In the genomic region with DNA sequence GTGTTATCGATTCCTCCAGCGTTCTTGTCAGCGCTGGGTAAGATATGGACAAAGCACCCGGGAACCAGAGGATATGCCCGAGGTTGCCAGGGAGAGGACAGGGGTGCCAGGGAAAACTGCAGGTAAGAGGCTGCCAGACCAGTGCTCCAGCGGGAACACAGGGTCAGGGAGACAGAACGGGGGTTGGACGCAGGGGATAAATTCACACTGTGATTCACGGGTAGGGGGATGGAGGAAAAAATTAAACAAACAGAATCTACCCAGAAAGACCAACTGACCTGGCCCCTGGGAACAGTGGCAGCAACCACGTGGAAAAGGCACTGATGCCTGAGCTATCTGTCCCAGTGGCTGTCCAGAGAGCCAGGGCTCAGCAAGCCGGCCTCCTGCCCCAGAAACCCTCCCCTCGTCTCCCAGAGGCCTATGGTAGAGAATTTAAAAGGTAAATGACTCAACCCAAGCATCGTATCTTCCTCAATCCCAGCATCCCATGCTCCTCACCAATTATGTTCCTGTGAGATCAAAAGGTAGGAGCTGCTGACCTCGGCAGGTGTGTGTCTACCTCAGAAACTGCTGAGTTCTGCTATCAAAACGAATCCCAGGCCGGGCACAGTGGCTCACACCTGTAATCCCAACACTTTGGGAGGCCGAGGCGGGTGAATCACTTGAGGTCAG, we compare ENCODE assay signal across 10 cellular contexts. TPM values are rescaled to one million over a fixed set of nuclear protein-coding genes. Genes with fewer than 3 reads are reported as not detected.
DNase-seq lines count a peak whose midpoint lies in the region; ATAC-seq and TF ChIP-seq lines count a peak whose summit lies in the region.
"Had no signal": no experiment of that assay in that cellular context is flagged by ENCODE, and none has a peak within 500 bp of the region (broad histone marks: within the 10 kb centered on the region; RNA-seq: fewer than 3 reads in every experiment).

No MANE protein-coding gene starts in this region.

- intact Hi-C loops in CD4-positive, alpha-beta T cell (cut with DNase I, micrococcal nuclease), result no loop called here
- intact Hi-C loops in heart right ventricle (cut with DNase I), result no loop called here

- no peak for TF ChIP-seq CTCF in CD4-positive, alpha-beta T cell (IDR thresholded peaks at IDR 0.05)
- no peak for TF ChIP-seq CTCF in WTC11 (IDR thresholded peaks at IDR 0.05)
- TF ChIP-seq CTCF in heart right ventricle (IDR thresholded peaks at IDR 0.05), result peak in 1 of 9 donors; percentile 1
- TF ChIP-seq CTCF in parathyroid adenoma (IDR thresholded peaks at IDR 0.05), result no peak

- no peaks in the 10 kb centered on the region for H3K27me3 ChIP-seq in CD4-positive, alpha-beta T cell (ENCODE audit: control insufficient read depth, insufficient read depth, low read length)
- H3K27me3 ChIP-seq in heart right ventricle, result no peaks in the 10 kb centered on the region
- H3K27me3 ChIP-seq in parathyroid adenoma (ENCODE audit: control insufficient read depth, insufficient read depth, low read length), result no peaks in the 10 kb centered on the region
- no peaks in the 10 kb centered on the region for H3K27me3 ChIP-seq in SJCRH30

- ATAC-seq in CD4-positive, alpha-beta T cell (ENCODE audit: poor library complexity), result no peak
- ATAC-seq in WTC11 (no peak; the same call in 1 of the 2 replicates), heart right ventricle (peak in 6 of 8 donors; percentile 26 to 64 (median 48))

- no peak overlapping the region for H3K9ac ChIP-seq in parathyroid adenoma

- H3K4me3 Mint-ChIP-seq in CD4-positive, alpha-beta T cell, result no peak overlapping the region
- no peak overlapping the region for H3K4me3 Mint-ChIP-seq in WTC11

- no peaks in the 10 kb centered on the region for H3K36me3 ChIP-seq in heart right ventricle
- H3K36me3 ChIP-seq in parathyroid adenoma (ENCODE audit: control insufficient read depth, insufficient read depth, low read length), result no peaks in the 10 kb centered on the region
- H3K36me3 ChIP-seq in SJCRH30, result peaks cover 2% of the 10 kb centered on the region; the same call in 1 of the 2 replicates

- peaks cover 52% of the 10 kb centered on the region for H3K79me2 ChIP-seq in parathyroid adenoma

- no peaks in the 10 kb centered on the region for H3K9me3 Mint-ChIP-seq in CD4-positive, alpha-beta T cell
- peaks cover 6% of the 10 kb centered on the region for H3K9me3 Mint-ChIP-seq in WTC11

- POLR2A ChIA-PET in CD4-positive, alpha-beta T cell (lab: Charles Lee), result interaction anchor here (0.6 kb wide), 1 partner anchor 16 kb away, joined by 3 read pairs; no protein-coding TSS in a partner anchor
- POLR2A ChIA-PET in WTC11 (lab: Charles Lee), result interaction anchor here (1.3 kb wide), 1 partner anchor 10 kb away, joined by 3 read pairs; no protein-coding TSS in a partner anchor

- H3K27ac Mint-ChIP-seq in CD4-positive, alpha-beta T cell, result peak overlapping the region; percentile 95
- peak overlapping the region; percentile 16 for H3K27ac Mint-ChIP-seq in WTC11

- H3K27ac ChIP-seq in CD4-positive, alpha-beta T cell (ENCODE audit: low read depth, low read length), result no peak overlapping the region
- peak overlapping the region in 6 of 10 donors; percentile 5 to 67 (median 28) for H3K27ac ChIP-seq in heart right ventricle
- peak overlapping the region; percentile 87 for H3K27ac ChIP-seq in parathyroid adenoma
- H3K27ac ChIP-seq in SJCRH30, result no peak overlapping the region

- no peak for DNase-seq in CD4-positive, alpha-beta T cell
- DNase-seq in WTC11 (ENCODE audit: low spot score) (no peak), heart right ventricle (no peak), NCI-H2227 treated with DMSO at 0.1 percent for 48 hours (lab: John Stamatoyannopoulos, UW) (no peak), SJCRH30 (no peak), NCI-H2227 (lab: John Stamatoyannopoulos, UW; ENCODE audit: unreplicated experiment) (no peak), GM19240 (ENCODE audit: insufficient read length, low spot score) (no peak)
- DNase-seq: activated CD4-positive, alpha-beta T cell treated with anti-CD3 and anti-CD28 coated beads for 48 hours; NCI-H446 treated with DMSO at 0.1 percent for 48 hours had no signal

- no peaks in the 10 kb centered on the region for H3K9me3 ChIP-seq in CD4-positive, alpha-beta T cell (ENCODE audit: control insufficient read depth, low read length)
- H3K9me3 ChIP-seq in heart right ventricle, result no peaks in the 10 kb centered on the region
- H3K9me3 ChIP-seq in parathyroid adenoma (ENCODE audit: control insufficient read depth, low read length), result no peaks in the 10 kb centered on the region
- H3K9me3 ChIP-seq in SJCRH30 (replicated peaks), result no peaks in the 10 kb centered on the region

- H3K4me2 ChIP-seq in parathyroid adenoma (ENCODE audit: low read length), result peak overlapping the region; percentile 45

- peak overlapping the region in 7 of 10 donors; percentile 15 to 29 (median 23) for H3K4me3 ChIP-seq in heart right ventricle
- peak overlapping the region; percentile 29 for H3K4me3 ChIP-seq in parathyroid adenoma (ENCODE audit: low read depth, low read length)
- no peak overlapping the region for H3K4me3 ChIP-seq in SJCRH30

- peaks cover 17% of the 10 kb centered on the region for H3K36me3 Mint-ChIP-seq in CD4-positive, alpha-beta T cell (ENCODE audit: low read depth)
- H3K36me3 Mint-ChIP-seq in WTC11, result peaks cover 12% of the 10 kb centered on the region

- H3K4me1 ChIP-seq in heart right ventricle (peaks cover 26 to 92% (median 70%) of the 10 kb centered on the region in 9 donors), parathyroid adenoma (peaks cover 25% of the 10 kb centered on the region), SJCRH30 (no peaks in the 10 kb centered on the region)

- peak overlapping the region; percentile 13 for H2AFZ ChIP-seq in parathyroid adenoma

- peaks cover 84% of the 10 kb centered on the region for H3K4me1 Mint-ChIP-seq in CD4-positive, alpha-beta T cell (ENCODE audit: low read depth)
- peaks cover 85% of the 10 kb centered on the region for H3K4me1 Mint-ChIP-seq in WTC11

- whole genome bisulfite sequencing in heart right ventricle, 2 donors, result 47 to 49% methylated on average over 18 of the region's 18 CpGs

- CTCF ChIA-PET in CD4-positive, alpha-beta T cell (lab: Charles Lee), result interaction anchor here (1.4 kb wide), 1 partner anchor 9 kb away, joined by 3 read pairs; no protein-coding TSS in a partner anchor
- CTCF ChIA-PET in WTC11 (lab: Charles Lee), result no interaction called here

- H3K27me3 Mint-ChIP-seq in CD4-positive, alpha-beta T cell, result no peaks in the 10 kb centered on the region
- no peaks in the 10 kb centered on the region for H3K27me3 Mint-ChIP-seq in WTC11 (ENCODE audit: low read depth)

TF ChIP-seq in WTC11, 78 proteins besides CTCF, POLR2A, EP300 and RAD21 (continues in another document):
- TF ChIP-seq, protein P1, sequence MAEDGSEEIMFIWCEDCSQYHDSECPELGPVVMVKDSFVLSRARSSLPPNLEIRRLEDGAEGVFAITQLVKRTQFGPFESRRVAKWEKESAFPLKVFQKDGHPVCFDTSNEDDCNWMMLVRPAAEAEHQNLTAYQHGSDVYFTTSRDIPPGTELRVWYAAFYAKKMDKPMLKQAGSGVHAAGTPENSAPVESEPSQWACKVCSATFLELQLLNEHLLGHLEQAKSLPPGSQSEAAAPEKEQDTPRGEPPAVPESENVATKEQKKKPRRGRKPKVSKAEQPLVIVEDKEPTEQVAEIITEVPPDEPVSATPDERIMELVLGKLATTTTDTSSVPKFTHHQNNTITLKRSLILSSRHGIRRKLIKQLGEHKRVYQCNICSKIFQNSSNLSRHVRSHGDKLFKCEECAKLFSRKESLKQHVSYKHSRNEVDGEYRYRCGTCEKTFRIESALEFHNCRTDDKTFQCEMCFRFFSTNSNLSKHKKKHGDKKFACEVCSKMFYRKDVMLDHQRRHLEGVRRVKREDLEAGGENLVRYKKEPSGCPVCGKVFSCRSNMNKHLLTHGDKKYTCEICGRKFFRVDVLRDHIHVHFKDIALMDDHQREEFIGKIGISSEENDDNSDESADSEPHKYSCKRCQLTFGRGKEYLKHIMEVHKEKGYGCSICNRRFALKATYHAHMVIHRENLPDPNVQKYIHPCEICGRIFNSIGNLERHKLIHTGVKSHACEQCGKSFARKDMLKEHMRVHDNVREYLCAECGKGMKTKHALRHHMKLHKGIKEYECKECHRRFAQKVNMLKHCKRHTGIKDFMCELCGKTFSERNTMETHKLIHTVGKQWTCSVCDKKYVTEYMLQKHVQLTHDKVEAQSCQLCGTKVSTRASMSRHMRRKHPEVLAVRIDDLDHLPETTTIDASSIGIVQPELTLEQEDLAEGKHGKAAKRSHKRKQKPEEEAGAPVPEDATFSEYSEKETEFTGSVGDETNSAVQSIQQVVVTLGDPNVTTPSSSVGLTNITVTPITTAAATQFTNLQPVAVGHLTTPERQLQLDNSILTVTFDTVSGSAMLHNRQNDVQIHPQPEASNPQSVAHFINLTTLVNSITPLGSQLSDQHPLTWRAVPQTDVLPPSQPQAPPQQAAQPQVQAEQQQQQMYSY (CRISPR knock-in tag; IDR thresholded peaks at IDR 0.05), result no peak
- TF ChIP-seq, protein P2, sequence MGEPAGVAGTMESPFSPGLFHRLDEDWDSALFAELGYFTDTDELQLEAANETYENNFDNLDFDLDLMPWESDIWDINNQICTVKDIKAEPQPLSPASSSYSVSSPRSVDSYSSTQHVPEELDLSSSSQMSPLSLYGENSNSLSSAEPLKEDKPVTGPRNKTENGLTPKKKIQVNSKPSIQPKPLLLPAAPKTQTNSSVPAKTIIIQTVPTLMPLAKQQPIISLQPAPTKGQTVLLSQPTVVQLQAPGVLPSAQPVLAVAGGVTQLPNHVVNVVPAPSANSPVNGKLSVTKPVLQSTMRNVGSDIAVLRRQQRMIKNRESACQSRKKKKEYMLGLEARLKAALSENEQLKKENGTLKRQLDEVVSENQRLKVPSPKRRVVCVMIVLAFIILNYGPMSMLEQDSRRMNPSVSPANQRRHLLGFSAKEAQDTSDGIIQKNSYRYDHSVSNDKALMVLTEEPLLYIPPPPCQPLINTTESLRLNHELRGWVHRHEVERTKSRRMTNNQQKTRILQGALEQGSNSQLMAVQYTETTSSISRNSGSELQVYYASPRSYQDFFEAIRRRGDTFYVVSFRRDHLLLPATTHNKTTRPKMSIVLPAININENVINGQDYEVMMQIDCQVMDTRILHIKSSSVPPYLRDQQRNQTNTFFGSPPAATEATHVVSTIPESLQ (CRISPR knock-in tag; IDR thresholded peaks at IDR 0.05), result no peak
- TF ChIP-seq, protein P3, sequence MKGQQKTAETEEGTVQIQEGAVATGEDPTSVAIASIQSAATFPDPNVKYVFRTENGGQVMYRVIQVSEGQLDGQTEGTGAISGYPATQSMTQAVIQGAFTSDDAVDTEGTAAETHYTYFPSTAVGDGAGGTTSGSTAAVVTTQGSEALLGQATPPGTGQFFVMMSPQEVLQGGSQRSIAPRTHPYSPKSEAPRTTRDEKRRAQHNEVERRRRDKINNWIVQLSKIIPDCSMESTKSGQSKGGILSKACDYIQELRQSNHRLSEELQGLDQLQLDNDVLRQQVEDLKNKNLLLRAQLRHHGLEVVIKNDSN (CRISPR knock-in tag; IDR thresholded peaks at IDR 0.05), result no peak
- no peak for TF ChIP-seq ZNF138 (CRISPR knock-in tag; conservative IDR thresholded peaks at IDR 0.05)
- no peak for TF ChIP-seq NR1H2 (CRISPR knock-in tag; IDR thresholded peaks at IDR 0.05)

RNA-seq across cellular contexts. Expression of a gene that starts 49.4 kb away (rescaled TPM):
- 100 to 1,000 TPM; 124 to 127 TPM for total RNA-seq in CD4-positive, alpha-beta T cell
- total RNA-seq in WTC11 (2021) (143 to 170 TPM (median 147 TPM) in 3 replicates), heart right ventricle (100 to 1,000 TPM in 8 of 10 donors, 10 to 100 TPM in 2; 87.5 to 150 (median 114) TPM)
- polyA plus RNA-seq in heart right ventricle, result 10 to 100 TPM; 13.0 to 21.1 TPM
- total RNA-seq in SJCRH30 (2014; rRNA removed; shearing (Covaris generic)), result 45.8 and 49.7 TPM in 2 replicates

Comparison
In these comparisons a context has a peak if more than half of its experiments do, and no peak if none do; other contexts are left out.
1. ATAC-seq: peak in heart right ventricle (6 of 8); none in CD4-positive, alpha-beta T cell (single experiment) and WTC11 (single experiment).
2. H3K27ac ChIP-seq: peak in heart right ventricle (6 of 10) and parathyroid adenoma (single experiment); none in CD4-positive, alpha-beta T cell (single experiment) and SJCRH30 (single experiment).